In genomic region chr22:43923631-43924548, GRCh38 we compare ENCODE assay signal across 9 cellular contexts. TPM values are rescaled to one million over a fixed set of nuclear protein-coding genes. Genes with fewer than 3 reads are reported as not detected.
A peak's percentile ranks its signal among the peaks of the same experiment; 100 is the strongest.
DNase-seq lines count a peak whose midpoint lies in the region; ATAC-seq, FAIRE-seq and TF ChIP-seq lines count a peak whose summit lies in the region.
"Had no signal": no experiment of that assay in that cellular context is flagged by ENCODE, and none has a peak within 500 bp of the region (broad histone marks: within the 10 kb centered on the region; RNA-seq: fewer than 3 reads in every experiment).

Gene PNPLA3, plus strand, starts transcription at chr22:43923805. Its CDS starts 107 bp downstream, at chr22:43923912.

- no peaks in the 10 kb centered on the region for H3K9me3 ChIP-seq in neuron (ENCODE audit: low read length)

- H2AFZ ChIP-seq in neuron (ENCODE audit: low read depth, low read length) = peak within 1 kb of the TSS; percentile 71

- H3K36me3 ChIP-seq in neuron (ENCODE audit: insufficient read depth, low read length) = no peaks in the 10 kb centered on the region

- peak; percentile 38; the same call in 1 of the 2 replicates for TF ChIP-seq CTCF in LNCAP (IDR thresholded peaks at IDR 0.05)

- H3K27me3 ChIP-seq in neuron (ENCODE audit: insufficient read depth, low read length) = no peaks in the 10 kb centered on the region

- peak; percentile 88 for DNase-seq in DMS 273 (lab: John Stamatoyannopoulos, UW; ENCODE audit: unreplicated experiment)
- DNase-seq in SK-N-DZ (ENCODE audit: low spot score) = peak; percentile 89
- DNase-seq in activated naive CD4-positive, alpha-beta T cell treated with Interleukin-2 at 50 U/mL for 16 hours = peak; percentile 80
- DNase-seq in frontal cortex (ENCODE audit: low spot score in 2 of 2) = peak; percentile 94 to 98
- peak; percentile 87 for DNase-seq in stimulated activated naive CD8-positive, alpha-beta T cell treated with anti-CD3 and anti-CD28 coated beads, Interleukin-15, Interleukin-2, amounts not matched to agents 100 U/mL and 50 U/mL, for 24 hours

- peak within 1 kb of the TSS; percentile 50 for H3K4me3 ChIP-seq in neuron (ENCODE audit: low read length)

- ATAC-seq in stimulated activated naive CD8-positive, alpha-beta T cell treated with anti-CD3 and anti-CD28 coated beads, Interleukin-15, Interleukin-2, amounts not matched to agents 100 U/mL and 50 U/mL, for 24 hours = peak; percentile 71
- no peak for ATAC-seq in HG02973 (IDR thresholded peaks at IDR 0.05; ENCODE audit: unreplicated experiment)

- FAIRE-seq in frontal cortex (lab: Jason Lieb, UNC) = no peak
- FAIRE-seq: TTC549 had no signal

- H3K4me1 ChIP-seq in neuron (ENCODE audit: insufficient read depth, low read length) = peaks cover 11% of the 10 kb centered on the region

RNA-seq across cellular contexts. Expression of gene PNPLA3, which starts in this region (rescaled TPM):
- polyA plus RNA-seq in SK-N-DZ (2014; cell fraction: cytosol; rRNA removed) = 6.3 and 8.1 TPM in 2 replicates
- 8.0 and 11.0 TPM in 2 replicates for polyA plus RNA-seq in SK-N-DZ (2014; cell fraction: nucleus; rRNA removed)
- 17.5 TPM for total RNA-seq in frontal cortex
